1 cellular context compared by ENCODE assay signal in the genomic region with DNA sequence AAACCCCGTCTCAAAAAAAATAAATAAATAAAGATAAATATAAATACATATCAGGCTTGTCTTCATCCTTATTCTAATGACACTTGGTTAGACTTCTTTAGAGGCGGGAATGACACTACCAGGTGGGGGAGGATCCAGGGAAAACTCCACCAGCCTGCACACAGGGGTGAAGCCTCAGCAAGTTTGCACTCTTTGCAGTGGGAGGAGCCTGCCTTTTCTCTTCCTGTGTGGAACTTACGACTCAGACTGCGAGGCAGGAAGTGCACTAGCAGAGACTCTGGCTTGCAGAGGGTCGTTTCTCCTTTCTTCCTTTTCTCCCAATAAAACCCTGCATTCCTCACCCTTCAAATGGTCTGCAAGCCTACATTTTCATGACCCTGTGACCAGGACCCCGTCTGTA.
TF ChIP-seq lines count a peak whose summit lies in the region.

No MANE protein-coding gene starts in this region.

TF ChIP-seq in H1, 55 proteins besides CTCF, POLR2A, EP300 and RAD21:
- TF ChIP-seq TAF7 (optimal IDR thresholded peaks at IDR 0.05; ENCODE audit: borderline replicate concordance, low read depth, low read length) (peak; percentile 63), POLR2AphosphoS5 (IDR thresholded peaks at IDR 0.05; ENCODE audit: low read depth, low read length) (0 out of 2 replicates have a peak, but pooled peaks have one; percentile 34), SIRT6 (IDR thresholded peaks at IDR 0.05; ENCODE audit: low read length) (no peak), MAFK (IDR thresholded peaks at IDR 0.05; ENCODE audit: low read depth, low read length) (no peak)
